In genomic region chr12:130747867-130748740, GRCh38 we compare ENCODE assay signal across 2 cellular contexts.
A peak's percentile ranks its signal among the peaks of the same experiment; 100 is the strongest.
TF ChIP-seq lines count a peak whose summit lies in the region.

No MANE protein-coding gene starts in this region.

TF ChIP-seq in IMR-90, 13 proteins besides CTCF, POLR2A, EP300 and RAD21:
- TF ChIP-seq SMC3 (IDR thresholded peaks at IDR 0.05; ENCODE audit: low read depth, low read length) = peak; percentile 41; the same call in 1 of the 2 replicates
- no peak for TF ChIP-seq FOS (IDR thresholded peaks at IDR 0.05; ENCODE audit: low read depth, low read length)

TF ChIP-seq in neural cell, 6 proteins besides CTCF, POLR2A, EP300 and RAD21:
- TF ChIP-seq EZH2 (IDR thresholded peaks at IDR 0.05; ENCODE audit: borderline replicate concordance, insufficient read depth, low read length, poor library complexity, severe bottlenecking) (no peak), SMC3 (conservative IDR thresholded peaks at IDR 0.05; ENCODE audit: poor library complexity) (peak; percentile 95), POLR2AphosphoS5 (IDR thresholded peaks at IDR 0.05) (no peak), MXI1 (conservative IDR thresholded peaks at IDR 0.05; ENCODE audit: poor library complexity, severe bottlenecking) (peak; percentile 49), REST (IDR thresholded peaks at IDR 0.05; ENCODE audit: borderline replicate concordance) (no peak), TAF1 (IDR thresholded peaks at IDR 0.05; ENCODE audit: low read depth) (no peak)
